28 cellular contexts compared by ENCODE assay signal in the genomic region with DNA sequence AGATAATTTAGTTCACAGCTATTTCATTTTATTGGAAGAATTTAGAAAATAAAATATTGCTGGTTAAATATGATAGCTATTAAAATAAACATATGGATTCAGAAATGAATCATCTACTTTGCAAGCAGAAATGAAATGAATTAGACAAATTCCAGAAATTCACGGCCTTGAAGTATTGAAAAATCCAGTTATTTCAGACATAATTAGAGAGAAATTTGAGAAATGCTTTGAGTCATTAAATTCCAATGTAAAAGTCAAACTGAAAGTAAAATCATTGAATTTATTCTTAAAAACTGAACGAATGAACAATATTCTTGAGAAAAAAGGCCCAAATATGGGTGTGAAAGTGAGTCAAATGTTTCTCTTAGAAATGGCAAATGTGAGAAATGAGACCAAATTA.
DNase-seq lines count a peak whose midpoint lies in the region; ATAC-seq, FAIRE-seq and TF ChIP-seq lines count a peak whose summit lies in the region.
"Had no signal": no experiment of that assay in that cellular context is flagged by ENCODE, and none has a peak within 500 bp of the region (broad histone marks: within the 10 kb centered on the region; RNA-seq: fewer than 3 reads in every experiment).

No MANE protein-coding gene starts in this region.

- WGBS in SK-N-SH (ENCODE audit: low lambda C conversion rate) = 0% methylated on average over 2 of the region's 2 CpGs
- WGBS in GM23248 (ENCODE audit: low coverage in 1 of 2, low lambda C conversion rate in 2 of 2, missing lambda C conversion rate in 2 of 2), 2 experiments = 2 to 3% methylated on average over 2 of the region's 2 CpGs

- no peak overlapping the region for H3K27ac Mint-ChIP-seq in astrocyte (ENCODE audit: unreplicated experiment)
- H3K27ac Mint-ChIP-seq: CD14-positive monocyte; CD8-positive, alpha-beta memory T cell; GM23338; H9; IgD-negative memory B cell had no signal

- CTCF ChIA-PET in SK-N-SH (lab: Yijun Ruan, JAX) = no interaction called here

- H3K36me3 Mint-ChIP-seq in astrocyte (ENCODE audit: low read depth, unreplicated experiment) = no peaks in the 10 kb centered on the region
- H3K36me3 Mint-ChIP-seq: CD14-positive monocyte; CD8-positive, alpha-beta memory T cell; IgD-negative memory B cell had no signal

- H3K9me3 ChIP-seq in SK-N-SH (no peaks in the 10 kb centered on the region), astrocyte (ENCODE audit: insufficient read depth, low read depth, low read length) (no peaks in the 10 kb centered on the region), GM23248 (ENCODE audit: low read depth) (no peaks in the 10 kb centered on the region)
- H3K9me3 ChIP-seq: BE2C, Peyer's patch had no signal

- ATAC-seq in SK-N-SH treated with all-trans-retinoic acid at 6 μM for 48 hours = no peak
- ATAC-seq: GM23338 had no signal

- H3K4me1 ChIP-seq in SK-N-SH (ENCODE audit: control insufficient read depth in 1 of 2, insufficient read depth in 2 of 2, low read depth in 1 of 2, low read length in 1 of 2) (no peaks in the 10 kb centered on the region), astrocyte (ENCODE audit: insufficient read depth, low read length) (no peaks in the 10 kb centered on the region), GM23248 (ENCODE audit: insufficient read depth) (no peaks in the 10 kb centered on the region)
- H3K4me1 ChIP-seq: BE2C, Peyer's patch had no signal

- H3K9me3 Mint-ChIP-seq in astrocyte (ENCODE audit: unreplicated experiment) = no peaks in the 10 kb centered on the region

- POLR2A ChIA-PET in SK-N-SH (lab: Yijun Ruan, JAX) = no interaction called here

- no peak overlapping the region for H3K4me3 Mint-ChIP-seq in astrocyte (ENCODE audit: unreplicated experiment)
- H3K4me3 Mint-ChIP-seq: CD14-positive monocyte; CD8-positive, alpha-beta memory T cell; GM23338; H9; IgD-negative memory B cell had no signal

- H3K9me2 ChIP-seq in SK-N-SH (no peaks in the 10 kb centered on the region), GM23248 (ENCODE audit: insufficient read depth) (no peaks in the 10 kb centered on the region)

- in situ Hi-C loops in GM23248 (cut with MboI) = no loop called here

- H3K9ac ChIP-seq in SK-N-SH = no peak overlapping the region
- no peak overlapping the region for H3K9ac ChIP-seq in astrocyte (ENCODE audit: low read length)
- H3K9ac ChIP-seq in GM23248 = no peak overlapping the region
- H3K9ac ChIP-seq: KMS-11 had no signal

- no peaks in the 10 kb centered on the region for H3K36me3 ChIP-seq in SK-N-SH (replicated peaks in 1 of 2; ENCODE audit: control insufficient read depth in 1 of 2, insufficient read depth in 2 of 2, low read length in 1 of 2)
- no peaks in the 10 kb centered on the region for H3K36me3 ChIP-seq in astrocyte (ENCODE audit: insufficient read depth, low read length)
- H3K36me3 ChIP-seq in GM23248 (ENCODE audit: low read depth) = no peaks in the 10 kb centered on the region
- H3K36me3 ChIP-seq: BE2C, Peyer's patch had no signal

- no peak for TF ChIP-seq EP300 in SK-N-SH (IDR thresholded peaks at IDR 0.05; ENCODE audit: borderline replicate concordance in 1 of 2, low read depth in 1 of 2, low read length in 1 of 2)

- FAIRE-seq in astrocyte (lab: Jason Lieb, UNC) = no peak

- no peaks in the 10 kb centered on the region for H3K27me3 ChIP-seq in SK-N-SH (ENCODE audit: insufficient read depth)
- no peaks in the 10 kb centered on the region for H3K27me3 ChIP-seq in astrocyte (ENCODE audit: insufficient read depth, low read length)
- no peaks in the 10 kb centered on the region for H3K27me3 ChIP-seq in GM23248 (replicated peaks; ENCODE audit: insufficient read depth)
- H3K27me3 ChIP-seq: BE2C, Peyer's patch had no signal

- no peak overlapping the region for H3K4me3 ChIP-seq in SK-N-SH (ENCODE audit: low read depth in 2 of 2, low read length in 1 of 2)
- H3K4me3 ChIP-seq in astrocyte (ENCODE audit: insufficient read depth, low read depth, low read length) = no peak overlapping the region
- no peak overlapping the region for H3K4me3 ChIP-seq in GM23248
- H3K4me3 ChIP-seq: GM23338, Peyer's patch, SK-N-MC had no signal

- no peak overlapping the region for H3K27ac ChIP-seq in SK-N-SH (ENCODE audit: low read depth in 2 of 2, low read length in 1 of 2)
- H3K27ac ChIP-seq in astrocyte (ENCODE audit: low read depth, low read length) = no peak overlapping the region
- H3K27ac ChIP-seq in GM23248 = no peak overlapping the region
- H3K27ac ChIP-seq in substantia nigra (ENCODE audit: low read depth, low read length, poor library complexity, severe bottlenecking) = no peak overlapping the region
- H3K27ac ChIP-seq: 22Rv1, KMS-11, Peyer's patch, SK-N-MC had no signal

- TF ChIP-seq CTCF in SK-N-SH (IDR thresholded peaks at IDR 0.05) (no peak), astrocyte (IDR thresholded peaks at IDR 0.05; ENCODE audit: insufficient read depth, low read depth, low read length) (no peak)

- H3K4me2 ChIP-seq in SK-N-SH (no peak overlapping the region), astrocyte (ENCODE audit: low read length) (no peak overlapping the region), GM23248 (ENCODE audit: unreplicated experiment) (no peak overlapping the region)
- H3K4me2 ChIP-seq: GM23338, KMS-11 had no signal

- no peaks in the 10 kb centered on the region for H4K20me1 ChIP-seq in SK-N-SH (ENCODE audit: insufficient read depth)
- no peaks in the 10 kb centered on the region for H4K20me1 ChIP-seq in astrocyte (ENCODE audit: insufficient read depth, low read length)
- no peaks in the 10 kb centered on the region for H4K20me1 ChIP-seq in GM23248 (ENCODE audit: insufficient read depth)

- H2AFZ ChIP-seq in SK-N-SH (ENCODE audit: low read depth) = peak overlapping the region; percentile 50; the same call in 1 of the 2 replicates
- no peak overlapping the region for H2AFZ ChIP-seq in astrocyte (ENCODE audit: low read depth, low read length)
- no peak overlapping the region for H2AFZ ChIP-seq in GM23248
- H2AFZ ChIP-seq: GM23338 had no signal

- no peaks in the 10 kb centered on the region for H3K27me3 Mint-ChIP-seq in astrocyte (ENCODE audit: low read depth, unreplicated experiment)
- H3K27me3 Mint-ChIP-seq: CD8-positive, alpha-beta memory T cell; IgD-negative memory B cell had no signal

- no peaks in the 10 kb centered on the region for H3K4me1 Mint-ChIP-seq in astrocyte (ENCODE audit: low read depth, unreplicated experiment)
- H3K4me1 Mint-ChIP-seq: CD14-positive monocyte; CD8-positive, alpha-beta memory T cell; GM23338; H9; IgD-negative memory B cell had no signal

- no peak for TF ChIP-seq RAD21 in SK-N-SH (IDR thresholded peaks at IDR 0.05; ENCODE audit: low read length)

- DNase-seq in SK-N-SH (no peak), astrocyte (ENCODE audit: low read depth) (peak; percentile 13), fibroblast of peridontal ligament (ENCODE audit: extremely low read depth) (peak; percentile 70), GM23248 (no peak), SKM-1 treated with dmso at 0.1 percent for 144 hours (lab: John Stamatoyannopoulos, UW; ENCODE audit: unreplicated experiment) (no peak), SHP77 (lab: John Stamatoyannopoulos, UW) (no peak), substantia nigra (lab: John Stamatoyannopoulos, UW) (no peak)
- DNase-seq: ACHN; BE2C; CD8-positive, alpha-beta memory T cell; DMS 273 treated with DMSO at 0.1 percent for 48 hours; DMS79; H9; NCI-H1048; NCI-H1417; NCI-H1694; NCI-H2029 treated with DMSO at 0.1 percent for 48 hours; NCI-H2227 treated with DMSO at 0.1 percent for 48 hours; NCI-H69; Peyer's patch; SIG-M5 had no signal

- H3F3A ChIP-seq in SK-N-SH (replicated peaks; ENCODE audit: insufficient read depth) (peaks cover 6% of the 10 kb centered on the region), GM23248 (ENCODE audit: insufficient read depth) (no peaks in the 10 kb centered on the region)

- H3K79me2 ChIP-seq in SK-N-SH (ENCODE audit: insufficient read depth) = no peaks in the 10 kb centered on the region
- no peaks in the 10 kb centered on the region for H3K79me2 ChIP-seq in astrocyte (ENCODE audit: insufficient read depth, low read length)
- no peaks in the 10 kb centered on the region for H3K79me2 ChIP-seq in GM23248 (ENCODE audit: insufficient read depth)

TF ChIP-seq in SK-N-SH, 30 proteins besides CTCF, POLR2A, EP300 and RAD21:
- TF ChIP-seq SMC3 (IDR thresholded peaks at IDR 0.05; ENCODE audit: low read depth, low read length) (no peak), GABPA (IDR thresholded peaks at IDR 0.05; ENCODE audit: low read depth) (no peak)

TF ChIP-seq in SK-N-SH treated with all-trans-retinoic acid at 6 μM for 48 hours, 23 proteins besides CTCF, POLR2A, EP300 and RAD21:
- no peak for TF ChIP-seq ZFP3 (CRISPR knock-in tag; IDR thresholded peaks at IDR 0.05)
- no peak for TF ChIP-seq ISL1 (CRISPR knock-in tag; IDR thresholded peaks at IDR 0.05)
- no peak for TF ChIP-seq TCF4 (CRISPR knock-in tag; IDR thresholded peaks at IDR 0.05; ENCODE audit: borderline replicate concordance)
- TF ChIP-seq, protein P1, sequence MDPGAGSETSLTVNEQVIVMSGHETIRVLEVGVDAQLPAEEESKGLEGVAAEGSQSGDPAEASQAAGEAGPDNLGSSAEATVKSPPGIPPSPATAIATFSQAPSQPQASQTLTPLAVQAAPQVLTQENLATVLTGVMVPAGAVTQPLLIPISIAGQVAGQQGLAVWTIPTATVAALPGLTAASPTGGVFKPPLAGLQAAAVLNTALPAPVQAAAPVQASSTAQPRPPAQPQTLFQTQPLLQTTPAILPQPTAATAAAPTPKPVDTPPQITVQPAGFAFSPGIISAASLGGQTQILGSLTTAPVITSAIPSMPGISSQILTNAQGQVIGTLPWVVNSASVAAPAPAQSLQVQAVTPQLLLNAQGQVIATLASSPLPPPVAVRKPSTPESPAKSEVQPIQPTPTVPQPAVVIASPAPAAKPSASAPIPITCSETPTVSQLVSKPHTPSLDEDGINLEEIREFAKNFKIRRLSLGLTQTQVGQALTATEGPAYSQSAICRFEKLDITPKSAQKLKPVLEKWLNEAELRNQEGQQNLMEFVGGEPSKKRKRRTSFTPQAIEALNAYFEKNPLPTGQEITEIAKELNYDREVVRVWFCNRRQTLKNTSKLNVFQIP (CRISPR knock-in tag; IDR thresholded peaks at IDR 0.05; ENCODE audit: borderline replicate concordance, low read depth) = no peak

Comparison
In these comparisons a context has a peak if more than half of its experiments do, and no peak if none do; other contexts are left out.
1. DNase-seq: peak in astrocyte (single experiment) and fibroblast of peridontal ligament (single experiment); none in SK-N-SH (single experiment), GM23248 (single experiment), SKM-1 treated with dmso at 0.1 percent for 144 hours (single experiment), SHP77 (0 of 2) and substantia nigra (0 of 49).